In genomic region chr2:121431214-121431613, GRCh38 we compare ENCODE assay signal across 24 cellular contexts.
DNase-seq lines count a peak whose midpoint lies in the region; ATAC-seq, FAIRE-seq and TF ChIP-seq lines count a peak whose summit lies in the region.
"Had no signal": no experiment of that assay in that cellular context is flagged by ENCODE, and none has a peak within 500 bp of the region (broad histone marks: within the 10 kb centered on the region; RNA-seq: fewer than 3 reads in every experiment).

No MANE protein-coding gene starts in this region.

- H3K27ac ChIP-seq in HepG2 (ENCODE audit: extremely low read length, insufficient read depth, low read length) (no peak overlapping the region), right lobe of liver (no peak overlapping the region), K562 (ENCODE audit: extremely low read depth, low read depth, low read length) (no peak overlapping the region)
- H3K27ac ChIP-seq: 22Rv1; A549; BLaER1 treated with 17β-estradiol and CSF1 and Interleukin-3, amounts not matched to agents 10 nM and 100 nM; C4-2B had no signal

- intact Hi-C loops in activated CD4-positive, alpha-beta T cell treated with anti-CD3 and anti-CD28 coated beads, Interleukin-2, amount 10 ng/mL, durations not matched to agents 24 days and 14 days (cut with micrococcal nuclease): no loop called here
- intact Hi-C loops in HepG2 (cut with micrococcal nuclease; ENCODE audit: unreplicated experiment): no loop called here
- intact Hi-C loops in right lobe of liver (cut with DNase I): no loop called here
- intact Hi-C loops in K562 (cut with micrococcal nuclease): no loop called here

- H4K20me1 ChIP-seq in HepG2 (ENCODE audit: insufficient read depth, low read length): no peaks in the 10 kb centered on the region
- no peaks in the 10 kb centered on the region for H4K20me1 ChIP-seq in K562 (replicated peaks; ENCODE audit: control insufficient read depth, insufficient read depth, low read length)

- POLR2A ChIA-PET in HepG2 (lab: Yijun Ruan, JAX) (no interaction called here), K562 (lab: Yijun Ruan, JAX) (interaction anchor here (0.5 kb wide), 1 partner anchor 12 kb away, joined by 3 read pairs; no protein-coding TSS in a partner anchor)

- no peaks in the 10 kb centered on the region for H3K9me3 Mint-ChIP-seq in activated CD4-positive, alpha-beta T cell treated with anti-CD3 and anti-CD28 coated beads, Interleukin-2, amount 10 ng/mL, durations not matched to agents 24 days and 14 days
- H3K9me3 Mint-ChIP-seq: CD4-positive, alpha-beta T cell; CD8-positive, alpha-beta T cell had no signal

- H3K9me1 ChIP-seq in K562 (ENCODE audit: control insufficient read depth, insufficient read depth, low read length): no peaks in the 10 kb centered on the region

- peaks cover 2% of the 10 kb centered on the region for H3K4me1 Mint-ChIP-seq in activated CD4-positive, alpha-beta T cell treated with anti-CD3 and anti-CD28 coated beads, Interleukin-2, amount 10 ng/mL, durations not matched to agents 24 days and 14 days
- H3K4me1 Mint-ChIP-seq: B cell had no signal

- no peak overlapping the region for H3K4me2 ChIP-seq in HepG2 (ENCODE audit: low read depth, low read length)
- H3K4me2 ChIP-seq in K562 (ENCODE audit: insufficient read depth, low read length): no peak overlapping the region
- H3K4me2 ChIP-seq: A549; BLaER1 treated with 17β-estradiol and CSF1 and Interleukin-3, amounts not matched to agents 10 nM and 100 nM had no signal

- H3K27ac Mint-ChIP-seq in activated CD4-positive, alpha-beta T cell treated with anti-CD3 and anti-CD28 coated beads, Interleukin-2, amount 10 ng/mL, durations not matched to agents 24 days and 14 days: no peak overlapping the region
- H3K27ac Mint-ChIP-seq: B cell; CD4-positive, alpha-beta T cell; CD8-positive, alpha-beta T cell had no signal

- no peak for TF ChIP-seq POLR2A in HepG2 (IDR thresholded peaks at IDR 0.05; ENCODE audit: insufficient read depth in 1 of 2, low read depth in 2 of 2, low read length in 2 of 2)
- no peak for TF ChIP-seq POLR2A in right lobe of liver (IDR thresholded peaks at IDR 0.05)
- TF ChIP-seq POLR2A in K562 (conservative IDR thresholded peaks at IDR 0.05): no peak

- H3K9ac ChIP-seq in HepG2 (ENCODE audit: insufficient read depth, low read depth, low read length) (no peak overlapping the region), K562 (ENCODE audit: insufficient read depth in 1 of 2, low read depth in 2 of 2, low read length in 2 of 2) (no peak overlapping the region)
- H3K9ac ChIP-seq: BLaER1 treated with 17β-estradiol and CSF1 and Interleukin-3, amounts not matched to agents 10 nM and 100 nM had no signal

- TF ChIP-seq CTCF in HepG2 (CRISPR knock-in tag; IDR thresholded peaks at IDR 0.05) (no peak), right lobe of liver (IDR thresholded peaks at IDR 0.05) (no peak), K562 (IDR thresholded peaks at IDR 0.05 in 2 of 3, conservative IDR thresholded peaks at IDR 0.05 in 1 of 3; ENCODE audit: insufficient read depth in 2 of 3, low read depth in 1 of 3, low read length in 3 of 3) (no peak)

- ATAC-seq in HepG2 (no peak), right lobe of liver (no peak), K562 (no peak)
- ATAC-seq: A549; CD8-positive, alpha-beta T cell; GM12878 had no signal

- peaks cover 25% of the 10 kb centered on the region for H3K36me3 Mint-ChIP-seq in activated CD4-positive, alpha-beta T cell treated with anti-CD3 and anti-CD28 coated beads, Interleukin-2, amount 10 ng/mL, durations not matched to agents 24 days and 14 days (ENCODE audit: low read depth)

- H2AFZ ChIP-seq in HepG2 (ENCODE audit: low read length) (no peak overlapping the region), K562 (ENCODE audit: low read depth, low read length) (no peak overlapping the region)

- BruUV-seq in HepG2 (replicated peaks; lab: Mats Ljungman, UMichigan) (no TSS peak), K562 (replicated peaks; lab: Mats Ljungman, UMichigan) (no TSS peak)

- H3K36me3 ChIP-seq in HepG2 (replicated peaks in 1 of 2; ENCODE audit: control insufficient read depth in 1 of 2, insufficient read depth in 2 of 2, low read length in 2 of 2) (peaks cover 14 to 30% of the 10 kb centered on the region in 2 experiments), right lobe of liver (peaks cover 0 to 43% (median 4%) of the 10 kb centered on the region in 4 donors), K562 (ENCODE audit: control insufficient read depth, insufficient read depth, low read length) (peaks cover 33% of the 10 kb centered on the region)

- no peak overlapping the region for H3K4me3 Mint-ChIP-seq in activated CD4-positive, alpha-beta T cell treated with anti-CD3 and anti-CD28 coated beads, Interleukin-2, amount 10 ng/mL, durations not matched to agents 24 days and 14 days
- H3K4me3 Mint-ChIP-seq: B cell; CD4-positive, alpha-beta T cell; CD8-positive, alpha-beta T cell had no signal

- WGBS in HepG2 (ENCODE audit: low lambda C conversion rate): 95% methylated on average over 1 of the region's 1 CpG
- 80% methylated on average over 1 of the region's 1 CpG for WGBS in right lobe of liver (ENCODE audit: insufficient coverage, low coverage, low lambda C conversion rate, missing lambda C conversion rate)
- WGBS in K562 (ENCODE audit: insufficient coverage, low coverage, missing lambda C conversion rate): 40% methylated on average over 1 of the region's 1 CpG

- no peaks in the 10 kb centered on the region for H3K79me2 ChIP-seq in HepG2 (ENCODE audit: insufficient read depth, low read length)
- H3K79me2 ChIP-seq in K562 (ENCODE audit: control insufficient read depth, insufficient read depth, low read length): no peaks in the 10 kb centered on the region

- no peak for TF ChIP-seq RAD21 in HepG2 (CRISPR knock-in tag; IDR thresholded peaks at IDR 0.05)
- no peak for TF ChIP-seq RAD21 in K562 (CRISPR knock-in tag; conservative IDR thresholded peaks at IDR 0.05 in 1 of 2, IDR thresholded peaks at IDR 0.05 in 1 of 2)

- H3K9me3 ChIP-seq in HepG2 (ENCODE audit: low read length) (no peaks in the 10 kb centered on the region), right lobe of liver (no peaks in the 10 kb centered on the region), K562 (replicated peaks; ENCODE audit: control insufficient read depth, insufficient read depth, low read depth, low read length) (no peaks in the 10 kb centered on the region)
- H3K9me3 ChIP-seq: A549; BLaER1 treated with 17β-estradiol and CSF1 and Interleukin-3, amounts not matched to agents 10 nM and 100 nM had no signal

- peak; percentile 21 for DNase-seq in activated CD4-positive, alpha-beta T cell treated with anti-CD3 and anti-CD28 coated beads, Interleukin-2, amount 10 ng/mL, durations not matched to agents 24 days and 14 days
- DNase-seq in activated CD4-positive, alpha-beta T cell treated with anti-CD3 and anti-CD28 coated beads, Interleukin-2, amount 50 U/mL, for 1 hour: no peak
- no peak for DNase-seq in HepG2 (ENCODE audit: low spot score)
- DNase-seq in right lobe of liver: no peak
- no peak for DNase-seq in K562 (ENCODE audit: extremely low read depth in 1 of 4, low spot score in 3 of 4)
- DNase-seq in stimulated activated CD4-positive, alpha-beta T cell treated with anti-CD3 and anti-CD28 coated beads, Interleukin-1b, Interleukin-23, amount 100 ng/mL, for 48 hours: no peak
- DNase-seq: AML-193; CD4-positive, alpha-beta T cell; CD8-positive, alpha-beta T cell; DMS 273 treated with DMSO at 0.1 percent for 48 hours; DMS153; DMS53; DMS79; DND-41; EL; GDM1 had no signal

- H3K4me1 ChIP-seq in HepG2 (ENCODE audit: insufficient read depth, low read length): no peaks in the 10 kb centered on the region
- H3K4me1 ChIP-seq in right lobe of liver: no peaks in the 10 kb centered on the region
- H3K4me1 ChIP-seq in K562 (replicated peaks in 1 of 2; ENCODE audit: control insufficient read depth in 2 of 2, insufficient read depth in 2 of 2, low read length in 2 of 2): peaks cover 4 to 12% of the 10 kb centered on the region in 2 experiments; a peak in 3 of 5 replicates
- H3K4me1 ChIP-seq: A549; BLaER1 treated with 17β-estradiol and CSF1 and Interleukin-3, amounts not matched to agents 10 nM and 100 nM had no signal

- in situ Hi-C loops in HepG2 (cut with HindIII; ENCODE audit: extremely low pct_ligation_motif_present, low pct_unique_long_range_greater_than_20kb): no loop called here
- in situ Hi-C loops in K562 (cut with MboI): no loop called here

- CTCF ChIA-PET in HepG2 (lab: Yijun Ruan, JAX; ENCODE audit: low intra/inter-chr PET ratio, low total read pairs): no interaction called here
- CTCF ChIA-PET in K562 (lab: Yijun Ruan, JAX; ENCODE audit: low intra/inter-chr PET ratio): no interaction called here

- H3K4me3 ChIP-seq in HepG2 (replicated peaks in 1 of 3; ENCODE audit: insufficient read depth in 1 of 3, low read depth in 2 of 3, low read length in 3 of 3) (no peak overlapping the region), right lobe of liver (no peak overlapping the region), K562 (no peak overlapping the region)
- H3K4me3 ChIP-seq: A549; BLaER1 treated with 17β-estradiol and CSF1 and Interleukin-3, amounts not matched to agents 10 nM and 100 nM; GM12878 had no signal

- FAIRE-seq in HepG2 (lab: Jason Lieb, UNC) (no peak), K562 (lab: Jason Lieb, UNC) (no peak)
- FAIRE-seq: A549, GM12878, GM12892, GM18507 had no signal

- no peaks in the 10 kb centered on the region for H3K27me3 ChIP-seq in HepG2 (ENCODE audit: control insufficient read depth in 1 of 2, insufficient read depth in 2 of 2, low read length in 2 of 2)
- no peaks in the 10 kb centered on the region for H3K27me3 ChIP-seq in right lobe of liver
- no peaks in the 10 kb centered on the region for H3K27me3 ChIP-seq in K562 (ENCODE audit: control insufficient read depth in 2 of 2, insufficient read depth in 2 of 2, low read length in 2 of 2)
- H3K27me3 ChIP-seq: BLaER1 treated with 17β-estradiol and CSF1 and Interleukin-3, amounts not matched to agents 10 nM and 100 nM had no signal

- no peak for TF ChIP-seq EP300 in HepG2 (IDR thresholded peaks at IDR 0.05; ENCODE audit: low read depth in 2 of 2, low read length in 2 of 2)
- no peak for TF ChIP-seq EP300 in HepG2 (CRISPR knock-in tag; IDR thresholded peaks at IDR 0.05; ENCODE audit: borderline replicate concordance)
- TF ChIP-seq EP300 in K562 (IDR thresholded peaks at IDR 0.05; ENCODE audit: low read length): no peak

- no peaks in the 10 kb centered on the region for H3K27me3 Mint-ChIP-seq in activated CD4-positive, alpha-beta T cell treated with anti-CD3 and anti-CD28 coated beads, Interleukin-2, amount 10 ng/mL, durations not matched to agents 24 days and 14 days
- H3K27me3 Mint-ChIP-seq: B cell; CD4-positive, alpha-beta T cell had no signal

TF ChIP-seq in HepG2, 621 proteins besides CTCF, POLR2A, EP300 and RAD21 (continues in another document):
- peak; percentile 59 for TF ChIP-seq ZNF629 (CRISPR knock-in tag; conservative IDR thresholded peaks at IDR 0.05)

TF ChIP-seq in K562, 482 proteins besides CTCF, POLR2A, EP300 and RAD21 (continues in another document):
- no peak for TF ChIP-seq SREBF1 (IDR thresholded peaks at IDR 0.05; ENCODE audit: borderline replicate concordance, low read depth, low read length)
- TF ChIP-seq GATAD2A (IDR thresholded peaks at IDR 0.05): no peak
- TF ChIP-seq ZNF24 (IDR thresholded peaks at IDR 0.05): no peak
- no peak for TF ChIP-seq BACH1 (tag; IDR thresholded peaks at IDR 0.05)
